ENCODE assay signal across 9 cellular contexts in the genomic region with DNA sequence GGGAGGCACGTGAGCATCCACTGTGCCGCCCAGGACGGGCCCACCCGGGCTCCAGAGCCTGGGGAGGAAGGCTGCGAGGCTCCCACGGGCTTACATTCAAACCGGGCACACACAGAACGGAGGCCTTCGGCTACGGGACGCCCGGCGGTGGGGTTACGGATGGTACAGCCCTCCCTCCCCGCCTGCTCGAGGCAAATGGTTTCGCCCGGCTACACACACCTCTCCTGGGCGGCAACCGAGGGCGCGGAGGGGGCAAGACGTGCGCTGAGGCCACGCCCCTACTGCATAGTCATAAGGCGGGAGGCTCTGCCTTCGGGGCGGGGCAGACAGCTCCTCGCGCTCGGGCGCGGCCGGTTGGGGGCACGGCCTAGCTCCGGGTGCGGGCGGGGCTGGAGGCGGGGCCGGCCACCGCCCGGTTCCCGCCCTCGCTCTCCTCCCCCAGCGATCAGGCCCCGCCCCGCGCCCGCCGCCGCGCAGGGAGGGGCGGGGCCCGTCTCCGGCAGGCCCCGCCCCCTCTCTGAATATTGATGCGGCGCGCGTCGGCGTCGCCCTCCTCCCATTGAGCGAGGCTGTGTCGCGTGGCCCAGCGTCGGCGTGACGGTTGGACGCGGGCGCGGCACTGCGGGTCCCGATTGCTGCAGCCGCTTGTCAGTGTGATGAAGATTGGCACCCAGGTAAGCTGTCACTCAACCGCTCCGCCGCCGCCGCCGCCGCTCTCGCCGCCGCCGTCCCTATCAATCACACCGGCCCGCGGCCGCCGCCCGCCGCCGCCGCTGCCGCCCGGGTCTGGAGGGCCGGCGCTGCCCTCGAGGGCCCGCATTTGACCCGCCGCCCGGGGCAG. TPM values are rescaled to one million over a fixed set of nuclear protein-coding genes. Genes with fewer than 3 reads are reported as not detected.
DNase-seq lines count a peak whose midpoint lies in the region; ATAC-seq, FAIRE-seq and TF ChIP-seq lines count a peak whose summit lies in the region.
"Had no signal": no experiment of that assay in that cellular context is flagged by ENCODE, and none has a peak within 500 bp of the region (broad histone marks: within the 10 kb centered on the region; RNA-seq: fewer than 3 reads in every experiment).

A gene with protein sequence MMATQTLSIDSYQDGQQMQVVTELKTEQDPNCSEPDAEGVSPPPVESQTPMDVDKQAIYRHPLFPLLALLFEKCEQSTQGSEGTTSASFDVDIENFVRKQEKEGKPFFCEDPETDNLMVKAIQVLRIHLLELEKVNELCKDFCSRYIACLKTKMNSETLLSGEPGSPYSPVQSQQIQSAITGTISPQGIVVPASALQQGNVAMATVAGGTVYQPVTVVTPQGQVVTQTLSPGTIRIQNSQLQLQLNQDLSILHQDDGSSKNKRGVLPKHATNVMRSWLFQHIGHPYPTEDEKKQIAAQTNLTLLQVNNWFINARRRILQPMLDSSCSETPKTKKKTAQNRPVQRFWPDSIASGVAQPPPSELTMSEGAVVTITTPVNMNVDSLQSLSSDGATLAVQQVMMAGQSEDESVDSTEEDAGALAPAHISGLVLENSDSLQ (plus strand): TSS at position 572 of the 841 bp plus-strand sequence. CDS start 29,820 bp downstream, outside the sequence.

- H3K36me3 ChIP-seq in BE2C (peaks cover 11% of the 10 kb centered on the region), kidney (ENCODE audit: control insufficient read depth in 1 of 2, insufficient read depth in 2 of 2, low read length in 2 of 2) (no peaks in the 10 kb centered on the region)

- DNase-seq in BE2C (peak; percentile 100), GM19239 (ENCODE audit: insufficient read length, low spot score) (peak; percentile 99), NCI-H510A treated with DMSO at 0.1 percent for 48 hours (lab: John Stamatoyannopoulos, UW) (peak; percentile 99), cerebellum (ENCODE audit: low spot score) (peak; percentile 100), kidney (peak; percentile 100)
- DNase-seq in activated CD4-positive, alpha-beta T cell treated with anti-CD3 and anti-CD28 coated beads for 24 hours (ENCODE audit: low read depth in 2 of 2), result peak; percentile 97 to 98
- DNase-seq in stimulated activated CD4-positive, alpha-beta T cell treated with anti-CD3 and anti-CD28 coated beads, Interleukin-15, amount 100 ng/mL, for 1 hour (ENCODE audit: low read depth in 1 of 2, low spot score in 1 of 2), result peak; percentile 97 to 98

- H3K9ac ChIP-seq in kidney (ENCODE audit: low read length in 2 of 2), result peak within 1 kb of the TSS; percentile 94 to 98

- H3K4me1 ChIP-seq in BE2C, result no peaks in the 10 kb centered on the region
- H3K4me1 ChIP-seq in kidney (ENCODE audit: control insufficient read depth in 1 of 2, insufficient read depth in 1 of 2, low read depth in 1 of 2, low read length in 2 of 2), result peaks cover 4 to 12% of the 10 kb centered on the region in 2 donors

- peak; percentile 82 for FAIRE-seq in GM19239 (lab: Jason Lieb, UNC)
- FAIRE-seq in kidney (lab: Jason Lieb, UNC), result no peak
- FAIRE-seq: islet of Langerhans had no signal

- peak; percentile 78 for ATAC-seq in HG03442 (IDR thresholded peaks at IDR 0.05; ENCODE audit: unreplicated experiment)

- intact Hi-C loops in kidney (cut with DNase I), result no loop called here

- no peaks in the 10 kb centered on the region for H3K27me3 ChIP-seq in BE2C

- no peaks in the 10 kb centered on the region for H3K9me3 ChIP-seq in BE2C
- H3K9me3 ChIP-seq in kidney (ENCODE audit: control insufficient read depth in 1 of 2, low read length in 2 of 2), result no peaks in the 10 kb centered on the region

- H3K27ac ChIP-seq in kidney (ENCODE audit: low read depth in 2 of 2, low read length in 2 of 2), result peak within 1 kb of the TSS; percentile 89 to 97

- TF ChIP-seq CTCF in BE2C (IDR thresholded peaks at IDR 0.05; ENCODE audit: low read depth, low read length) (no peak), kidney (IDR thresholded peaks at IDR 0.05; ENCODE audit: borderline replicate concordance, extremely low read depth, insufficient read depth) (no peak)

- peak within 1 kb of the TSS; percentile 87 for H3K4me3 ChIP-seq in BE2C (ENCODE audit: low read depth, low read length)
- H3K4me3 ChIP-seq in kidney (ENCODE audit: low read length in 2 of 2), result peak within 1 kb of the TSS; percentile 87 to 90

RNA-seq across cellular contexts. Expression of the gene that starts here (rescaled TPM):
- 22.4 TPM for polyA plus RNA-seq in BE2C (2012; ENCODE audit: insufficient read depth, insufficient read length, low read depth)
- total RNA-seq in cerebellum (21.1 TPM), kidney (25.2 TPM)
- polyA plus RNA-seq in kidney (ENCODE audit: insufficient read depth, low read depth, low replicate concordance), result 7.9 TPM

Comparison
In these comparisons a context has a peak if more than half of its experiments do, and no peak if none do; other contexts are left out.
1. Peak in every context shown above with its lines: DNase-seq, ATAC-seq, H3K4me3 ChIP-seq and H3K27ac ChIP-seq.